Comparison of ENCODE assay signal across 19 cellular contexts in genomic region chr1:195768936-195769335, GRCh38.
A peak's percentile ranks its signal among the peaks of the same experiment; 100 is the strongest.
DNase-seq lines count a peak whose midpoint lies in the region; ATAC-seq, FAIRE-seq and TF ChIP-seq lines count a peak whose summit lies in the region.
"Had no signal": no experiment of that assay in that cellular context is flagged by ENCODE, and none has a peak within 500 bp of the region (broad histone marks: within the 10 kb centered on the region; RNA-seq: fewer than 3 reads in every experiment).

No MANE protein-coding gene starts in this region.

- no peak overlapping the region for H3K27ac ChIP-seq in K562 (ENCODE audit: extremely low read depth, low read depth, low read length)
- no peak overlapping the region for H3K27ac ChIP-seq in adrenal gland
- H3K27ac ChIP-seq: 22Rv1, A549, BLaER1 had no signal

- H2AFZ ChIP-seq in K562 (ENCODE audit: low read depth, low read length), result no peak overlapping the region

- in situ Hi-C loops in K562 (cut with MboI), result no loop called here

- TF ChIP-seq CTCF in HFFc6 (IDR thresholded peaks at IDR 0.05) (no peak), K562 (IDR thresholded peaks at IDR 0.05 in 2 of 3, conservative IDR thresholded peaks at IDR 0.05 in 1 of 3; ENCODE audit: insufficient read depth in 2 of 3, low read depth in 1 of 3, low read length in 3 of 3) (no peak), adrenal gland (IDR thresholded peaks at IDR 0.05) (no peak)

- TF ChIP-seq EP300 in K562 (IDR thresholded peaks at IDR 0.05; ENCODE audit: low read length), result no peak

- no TSS peak for BruUV-seq in K562 (replicated peaks; lab: Mats Ljungman, UMichigan)

- H3K4me3 ChIP-seq in K562 (no peak overlapping the region), adrenal gland (no peak overlapping the region)
- H3K4me3 ChIP-seq: A549, BLaER1, GM12878 had no signal

- POLR2A ChIA-PET in K562 (lab: Yijun Ruan, JAX), result no interaction called here
- POLR2A ChIA-PET in naive thymus-derived CD8-positive, alpha-beta T cell (lab: Charles Lee), result no interaction called here

- peak overlapping the region; percentile 14; the same call in 1 of the 2 replicates for H3K4me3 Mint-ChIP-seq in HFFc6
- no peak overlapping the region for H3K4me3 Mint-ChIP-seq in naive thymus-derived CD8-positive, alpha-beta T cell
- H3K4me3 Mint-ChIP-seq: CD14-positive monocyte; CD4-positive, alpha-beta memory T cell had no signal

- CTCF ChIA-PET in K562 (lab: Yijun Ruan, JAX; ENCODE audit: low intra/inter-chr PET ratio), result no interaction called here

- H3K27me3 Mint-ChIP-seq in HFFc6 (ENCODE audit: insufficient read depth), result no peaks in the 10 kb centered on the region
- H3K27me3 Mint-ChIP-seq in naive thymus-derived CD8-positive, alpha-beta T cell, result peaks cover 0 to 4% (median 0%) of the 10 kb centered on the region in 5 donors
- H3K27me3 Mint-ChIP-seq: CD4-positive, alpha-beta memory T cell had no signal

- no peak for TF ChIP-seq POLR2A in K562 (conservative IDR thresholded peaks at IDR 0.05)
- no peak for TF ChIP-seq POLR2A in adrenal gland (IDR thresholded peaks at IDR 0.05)

- H3K4me1 ChIP-seq in K562 (replicated peaks in 1 of 2; ENCODE audit: control insufficient read depth in 2 of 2, insufficient read depth in 2 of 2, low read length in 2 of 2) (no peaks in the 10 kb centered on the region), adrenal gland (replicated peaks in 1 of 2) (no peaks in the 10 kb centered on the region)
- H3K4me1 ChIP-seq: BLaER1 had no signal

- no peak overlapping the region for H3K9ac ChIP-seq in K562 (ENCODE audit: insufficient read depth in 1 of 2, low read depth in 2 of 2, low read length in 2 of 2)
- H3K9ac ChIP-seq: BLaER1 had no signal

- no peak for FAIRE-seq in K562 (lab: Jason Lieb, UNC)
- FAIRE-seq: A549, GM12878, HepG2 had no signal

- H3K27ac Mint-ChIP-seq in HFFc6, result peak overlapping the region; percentile 72
- no peak overlapping the region for H3K27ac Mint-ChIP-seq in naive thymus-derived CD8-positive, alpha-beta T cell
- H3K27ac Mint-ChIP-seq: CD14-positive monocyte; CD4-positive, alpha-beta memory T cell had no signal

- no peaks in the 10 kb centered on the region for H4K20me1 ChIP-seq in K562 (replicated peaks; ENCODE audit: control insufficient read depth, insufficient read depth, low read length)
- H4K20me1 ChIP-seq: BLaER1 had no signal

- DNase-seq in AG08395 (ENCODE audit: low spot score), result peak; percentile 1
- no peak for DNase-seq in HFFc6
- no peak for DNase-seq in K562 (ENCODE audit: extremely low read depth in 1 of 4, low spot score in 3 of 4)
- DNase-seq in NCI-H1930 (lab: John Stamatoyannopoulos, UW), result no peak
- no peak for DNase-seq in naive thymus-derived CD8-positive, alpha-beta T cell
- DNase-seq in adrenal gland, result no peak
- DNase-seq: CD4-positive, alpha-beta memory T cell; DMS153; DMS79; GOT3; H7 had no signal

- H3K27me3 ChIP-seq in K562 (ENCODE audit: control insufficient read depth in 2 of 2, insufficient read depth in 2 of 2, low read length in 2 of 2) (no peaks in the 10 kb centered on the region), adrenal gland (no peaks in the 10 kb centered on the region)
- H3K27me3 ChIP-seq: BLaER1 had no signal

- H3K9me3 Mint-ChIP-seq in HFFc6, result no peaks in the 10 kb centered on the region
- peaks cover 0 to 11% (median 0%) of the 10 kb centered on the region in 9 donors for H3K9me3 Mint-ChIP-seq in naive thymus-derived CD8-positive, alpha-beta T cell

- peaks cover 53% of the 10 kb centered on the region for H3K4me1 Mint-ChIP-seq in HFFc6 (ENCODE audit: low read depth)
- no peaks in the 10 kb centered on the region for H3K4me1 Mint-ChIP-seq in naive thymus-derived CD8-positive, alpha-beta T cell
- H3K4me1 Mint-ChIP-seq: CD14-positive monocyte; CD4-positive, alpha-beta memory T cell had no signal

- no peaks in the 10 kb centered on the region for H3K9me3 ChIP-seq in K562 (replicated peaks; ENCODE audit: control insufficient read depth, insufficient read depth, low read depth, low read length)
- H3K9me3 ChIP-seq in adrenal gland (replicated peaks in 1 of 3), result no peaks in the 10 kb centered on the region
- H3K9me3 ChIP-seq: A549, BLaER1 had no signal

- H3K36me3 Mint-ChIP-seq in HFFc6 (ENCODE audit: low read depth), result peaks cover 6% of the 10 kb centered on the region; the same call in 1 of the 2 replicates
- no peaks in the 10 kb centered on the region for H3K36me3 Mint-ChIP-seq in naive thymus-derived CD8-positive, alpha-beta T cell
- H3K36me3 Mint-ChIP-seq: CD14-positive monocyte; CD4-positive, alpha-beta memory T cell had no signal

- intact Hi-C loops in K562 (cut with micrococcal nuclease), result no loop called here
- intact Hi-C loops in adrenal gland (cut with DNase I), result no loop called here

- TF ChIP-seq RAD21 in K562 (CRISPR knock-in tag; conservative IDR thresholded peaks at IDR 0.05 in 1 of 2, IDR thresholded peaks at IDR 0.05 in 1 of 2), result no peak

- ATAC-seq in SK-N-SH treated with all-trans-retinoic acid at 6 μM for 48 hours, result peak; percentile 30; the same call in 2 of the 3 replicates
- no peak for ATAC-seq in K562
- ATAC-seq in naive thymus-derived CD8-positive, alpha-beta T cell, result no peak
- ATAC-seq: A549, GM12878, HCT116, HepG2 had no signal

- no peaks in the 10 kb centered on the region for H3K79me2 ChIP-seq in K562 (ENCODE audit: control insufficient read depth, insufficient read depth, low read length)

- no peaks in the 10 kb centered on the region for H3K36me3 ChIP-seq in K562 (ENCODE audit: control insufficient read depth, insufficient read depth, low read length)
- no peaks in the 10 kb centered on the region for H3K36me3 ChIP-seq in adrenal gland (replicated peaks in 1 of 2)
- H3K36me3 ChIP-seq: BLaER1 had no signal

- H3K9me1 ChIP-seq in K562 (ENCODE audit: control insufficient read depth, insufficient read depth, low read length), result no peaks in the 10 kb centered on the region

- H3K4me2 ChIP-seq in K562 (ENCODE audit: insufficient read depth, low read length), result no peak overlapping the region
- H3K4me2 ChIP-seq: A549, BLaER1 had no signal

TF ChIP-seq in SK-N-SH treated with all-trans-retinoic acid at 6 μM for 48 hours, 23 proteins besides CTCF, POLR2A, EP300 and RAD21:
- TF ChIP-seq SNAI2 (CRISPR knock-in tag; IDR thresholded peaks at IDR 0.05) (no peak), ZFP30 (CRISPR knock-in tag; IDR thresholded peaks at IDR 0.05) (no peak), PATZ1 (CRISPR knock-in tag; IDR thresholded peaks at IDR 0.05; ENCODE audit: borderline replicate concordance) (no peak), CREB5 (CRISPR knock-in tag; IDR thresholded peaks at IDR 0.05; ENCODE audit: low read depth) (no peak)

TF ChIP-seq in K562, 482 proteins besides CTCF, POLR2A, EP300 and RAD21:
- TF ChIP-seq CBFA2T3 (IDR thresholded peaks at IDR 0.05) (peak; percentile 20; the same call in 1 of the 2 replicates), TEAD4 (IDR thresholded peaks at IDR 0.05; ENCODE audit: low read length) (peak; percentile 50; the same call in 1 of the 2 replicates), TEAD4 (CRISPR knock-in tag; IDR thresholded peaks at IDR 0.05; ENCODE audit: borderline replicate concordance) (no peak), ZNF384 (IDR thresholded peaks at IDR 0.05; ENCODE audit: low read depth, low read length) (no peak)
